Comparison of ENCODE assay signal across 8 cellular contexts in genomic region chr17:67992541-67993152, GRCh38. TPM values are rescaled to one million over a fixed set of nuclear protein-coding genes. Genes with fewer than 3 reads are reported as not detected.
A peak's percentile ranks its signal among the peaks of the same experiment; 100 is the strongest.
DNase-seq lines count a peak whose midpoint lies in the region; ATAC-seq and TF ChIP-seq lines count a peak whose summit lies in the region.

No MANE protein-coding gene starts in this region.

- H3K27ac ChIP-seq in HUES6 (ENCODE audit: low read depth, low read length) (no peak overlapping the region), brain microvascular endothelial cell (peak overlapping the region; percentile 75), lung (ENCODE audit: low read depth in 1 of 2, low read length in 1 of 2) (peak overlapping the region; percentile 90 to 95), tibial nerve (peak overlapping the region; percentile 70 to 95 (median 93))

- in situ Hi-C loops in brain microvascular endothelial cell (cut with HindIII; ENCODE audit: low pct_ligation_motif_present, low sequenced_read_pairs): no loop called here

- H3K9me3 ChIP-seq in HUES6 (ENCODE audit: control insufficient read depth, insufficient read depth, low read depth, low read length): no peaks in the 10 kb centered on the region
- no peaks in the 10 kb centered on the region for H3K9me3 ChIP-seq in lung (ENCODE audit: control insufficient read depth in 2 of 2, insufficient read depth in 1 of 2, low read length in 1 of 2)
- no peaks in the 10 kb centered on the region for H3K9me3 ChIP-seq in tibial nerve

- H3K9ac ChIP-seq in HUES6 (ENCODE audit: low read length): peak overlapping the region; percentile 87

- H3K36me3 ChIP-seq in HUES6 (ENCODE audit: control insufficient read depth, insufficient read depth, low read length) (no peaks in the 10 kb centered on the region; the same call in 1 of the 2 replicates), brain microvascular endothelial cell (replicated peaks) (no peaks in the 10 kb centered on the region), lung (ENCODE audit: control insufficient read depth in 2 of 2, insufficient read depth in 2 of 2, low read length in 2 of 2) (no peaks in the 10 kb centered on the region), tibial nerve (no peaks in the 10 kb centered on the region)

- TF ChIP-seq EP300 in tibial nerve (IDR thresholded peaks at IDR 0.05): no peak

- TF ChIP-seq CTCF in brain microvascular endothelial cell (IDR thresholded peaks at IDR 0.05; ENCODE audit: low read depth, low read length, missing control alignments) (no peak), lung (IDR thresholded peaks at IDR 0.05; ENCODE audit: control extremely low read depth, extremely low read depth) (no peak), tibial nerve (IDR thresholded peaks at IDR 0.05) (no peak)

- H3K4me1 ChIP-seq in HUES6 (ENCODE audit: control insufficient read depth, insufficient read depth, low read length) (peaks cover 18% of the 10 kb centered on the region), lung (ENCODE audit: control insufficient read depth in 2 of 2, insufficient read depth in 2 of 2, low read length in 2 of 2) (peaks cover 3 to 11% of the 10 kb centered on the region in 2 donors), tibial nerve (peaks cover 0 to 28% (median 13%) of the 10 kb centered on the region in 4 donors)

- no peak for TF ChIP-seq POLR2A in tibial nerve (IDR thresholded peaks at IDR 0.05)

- H3K4me3 ChIP-seq in GM08714 (ENCODE audit: low read length) (peak overlapping the region; percentile 81), HUES6 (ENCODE audit: low read depth, low read length) (peak overlapping the region; percentile 75), brain microvascular endothelial cell (ENCODE audit: low read depth, low read length) (peak overlapping the region; percentile 69), lung (peak overlapping the region; percentile 58), tibial nerve (peak overlapping the region; percentile 46 to 83 (median 69))

- ATAC-seq in lung (ENCODE audit: insufficient read depth, low FRiP score): no peak
- no peak for ATAC-seq in HG03565 (IDR thresholded peaks at IDR 0.05; ENCODE audit: unreplicated experiment)

- peaks cover 23% of the 10 kb centered on the region for H3K27me3 ChIP-seq in HUES6 (ENCODE audit: control insufficient read depth, insufficient read depth, low read length)
- no peaks in the 10 kb centered on the region for H3K27me3 ChIP-seq in brain microvascular endothelial cell (replicated peaks)
- H3K27me3 ChIP-seq in lung (ENCODE audit: control insufficient read depth, insufficient read depth): no peaks in the 10 kb centered on the region
- H3K27me3 ChIP-seq in tibial nerve: no peaks in the 10 kb centered on the region

- DNase-seq in brain microvascular endothelial cell: no peak
- DNase-seq in lung (ENCODE audit: low spot score): no peak
- DNase-seq in tibial nerve (ENCODE audit: low spot score in 2 of 2): no peak
- no peak for DNase-seq in NCI-H146 (lab: John Stamatoyannopoulos, UW)
- no peak for DNase-seq in NCI-H526 treated with DMSO at 0.1 percent for 48 hours (lab: John Stamatoyannopoulos, UW)

- WGBS in lung, 2 donors: 6 to 9% methylated on average over 19 of the region's 19 CpGs
- WGBS in tibial nerve, 2 donors: 13 to 15% methylated on average over 18 to 19 of the region's 19 CpGs

RNA-seq across cellular contexts. Expression of gene C17orf58, which starts 3.6 kb away (rescaled TPM):
- total RNA-seq in lung: 10 to 100 TPM; 11.2 to 11.6 TPM
- 10 to 100 TPM in 1 of 2 donors, 1 to 10 TPM in 1; 7.0 to 11.0 TPM for polyA plus RNA-seq in lung
- total RNA-seq in tibial nerve: 10 to 100 TPM in 1 of 4 donors, 1 to 10 TPM in 3; 2.3 to 10.7 (median 3.9) TPM

RNA-seq across cellular contexts. Expression of gene KPNA2, which starts 42.9 kb away (rescaled TPM):
- 10 to 100 TPM; 17.5 to 20.2 TPM for total RNA-seq in lung
- polyA plus RNA-seq in lung: 10 to 100 TPM; 16.1 to 24.4 TPM
- total RNA-seq in tibial nerve: 10 to 100 TPM; 10.4 to 18.3 (median 16.4) TPM
